2 cellular contexts compared by ENCODE assay signal in the genomic region with DNA sequence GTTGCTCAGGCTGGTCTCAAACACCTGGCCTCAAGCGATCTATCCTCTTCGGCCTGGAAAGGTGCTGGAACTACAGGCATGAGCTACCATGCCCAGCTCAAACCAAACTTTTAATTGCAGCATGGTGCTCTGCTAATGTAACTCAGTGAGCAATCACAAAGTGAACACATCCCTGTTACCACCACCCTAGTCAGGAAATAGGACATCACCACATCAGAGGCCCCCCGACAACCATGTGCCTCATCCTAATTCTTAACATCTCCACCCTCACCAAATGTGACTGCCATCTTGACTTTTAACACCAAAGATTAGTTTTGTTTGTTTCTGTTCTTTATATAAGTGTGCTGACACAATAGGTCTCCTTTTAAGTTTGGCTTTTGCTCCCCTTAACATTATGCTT.
TF ChIP-seq lines count a peak whose summit lies in the region.

No MANE protein-coding gene starts in this region.

TF ChIP-seq in HepG2, 621 proteins besides CTCF, POLR2A, EP300 and RAD21:
- TF ChIP-seq NFE2L2 (IDR thresholded peaks at IDR 0.05; ENCODE audit: low read length) (no peak), SATB2 (CRISPR knock-in tag; IDR thresholded peaks at IDR 0.05) (no peak), IRX3 (CRISPR knock-in tag; IDR thresholded peaks at IDR 0.05; ENCODE audit: borderline replicate concordance, low read depth) (no peak), MNT (IDR thresholded peaks at IDR 0.05) (peak; percentile 4; the same call in 1 of the 2 replicates)
TF ChIP-seq in HepG2: peak in this region for 1.

TF ChIP-seq in IMR-90, 13 proteins besides CTCF, POLR2A, EP300 and RAD21:
- TF ChIP-seq SMC3 (IDR thresholded peaks at IDR 0.05; ENCODE audit: low read depth, low read length) (no peak), RFX5 (IDR thresholded peaks at IDR 0.05; ENCODE audit: low read depth, low read length) (no peak), MAZ (IDR thresholded peaks at IDR 0.05; ENCODE audit: borderline replicate concordance, low read depth, low read length) (no peak), NFE2L2 (IDR thresholded peaks at IDR 0.05; ENCODE audit: low read depth, low read length) (no peak), FOS (IDR thresholded peaks at IDR 0.05; ENCODE audit: low read depth, low read length) (no peak), MAFK (IDR thresholded peaks at IDR 0.05; ENCODE audit: low read depth, low read length) (no peak), RCOR1 (IDR thresholded peaks at IDR 0.05; ENCODE audit: insufficient replicate concordance, low read length) (no peak), CHD1 (IDR thresholded peaks at IDR 0.05; ENCODE audit: low read depth, low read length) (no peak), CEBPB (IDR thresholded peaks at IDR 0.05; ENCODE audit: low read depth, low read length) (no peak), USF2 (IDR thresholded peaks at IDR 0.05; ENCODE audit: low read depth, low read length) (no peak), BHLHE40 (IDR thresholded peaks at IDR 0.05; ENCODE audit: low read depth, low read length) (no peak), MXI1 (IDR thresholded peaks at IDR 0.05; ENCODE audit: borderline replicate concordance, low read depth, low read length) (no peak)
- TF ChIP-seq, protein P1, sequence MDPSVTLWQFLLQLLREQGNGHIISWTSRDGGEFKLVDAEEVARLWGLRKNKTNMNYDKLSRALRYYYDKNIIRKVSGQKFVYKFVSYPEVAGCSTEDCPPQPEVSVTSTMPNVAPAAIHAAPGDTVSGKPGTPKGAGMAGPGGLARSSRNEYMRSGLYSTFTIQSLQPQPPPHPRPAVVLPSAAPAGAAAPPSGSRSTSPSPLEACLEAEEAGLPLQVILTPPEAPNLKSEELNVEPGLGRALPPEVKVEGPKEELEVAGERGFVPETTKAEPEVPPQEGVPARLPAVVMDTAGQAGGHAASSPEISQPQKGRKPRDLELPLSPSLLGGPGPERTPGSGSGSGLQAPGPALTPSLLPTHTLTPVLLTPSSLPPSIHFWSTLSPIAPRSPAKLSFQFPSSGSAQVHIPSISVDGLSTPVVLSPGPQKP (IDR thresholded peaks at IDR 0.05; ENCODE audit: borderline replicate concordance, low read depth, low read length), result no peak
